ENCODE assay signal across 1 cellular context in genomic region chr1:16796179-16796578, GRCh38. TPM values are rescaled to one million over a fixed set of nuclear protein-coding genes. Genes with fewer than 3 reads are reported as not detected.
"Had no signal": no experiment of that assay in that cellular context is flagged by ENCODE, and none has a peak within 500 bp of the region (broad histone marks: within the 10 kb centered on the region; RNA-seq: fewer than 3 reads in every experiment).

No MANE protein-coding gene starts in this region.

RNA-seq across cellular contexts. Expression of gene RNU1-4, which starts 55.9 kb away (rescaled TPM):
- polyA plus RNA-seq: adipose tissue had no signal
